10 cellular contexts compared by ENCODE assay signal in the genomic region with DNA sequence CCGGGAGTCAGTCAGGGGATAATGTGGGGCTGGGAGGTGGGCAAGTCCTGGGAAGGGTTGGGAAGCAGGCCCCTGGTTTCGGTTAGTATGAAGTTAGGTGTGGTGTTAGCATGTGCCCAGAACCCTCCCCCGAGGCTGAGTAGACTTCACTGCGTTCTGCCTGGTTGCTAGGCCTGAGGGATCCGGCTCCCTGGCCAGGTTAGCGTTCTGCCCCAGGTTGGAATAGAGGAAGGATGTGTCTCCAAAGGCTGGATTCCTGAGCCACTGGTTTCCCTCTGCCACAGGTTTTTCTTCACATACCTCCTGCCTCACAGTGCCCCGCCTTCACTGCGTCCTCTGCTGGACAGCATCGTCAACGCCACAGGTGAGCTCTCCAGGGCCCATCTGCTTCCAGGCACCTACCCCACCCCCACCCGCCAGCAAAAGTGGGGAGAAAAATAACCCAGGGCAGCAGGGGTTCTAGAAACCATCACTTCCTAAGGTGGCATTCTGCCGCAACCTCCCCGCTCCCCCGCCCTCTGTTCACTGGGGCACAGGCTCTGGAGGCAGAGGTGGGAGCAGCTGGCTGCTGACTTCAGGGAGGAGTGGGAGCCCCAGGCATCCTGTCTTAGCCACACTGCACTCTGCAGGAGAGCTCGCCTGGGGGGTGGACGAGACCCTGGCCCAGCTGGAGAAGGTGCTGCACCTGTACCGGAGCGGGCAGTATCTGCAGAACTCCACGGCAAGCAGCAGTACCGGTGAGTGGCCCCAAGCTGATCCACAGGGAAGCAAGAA. TPM values are rescaled to one million over a fixed set of nuclear protein-coding genes. Genes with fewer than 3 reads are reported as not detected.
DNase-seq lines count a peak whose midpoint lies in the region; TF ChIP-seq lines count a peak whose summit lies in the region.
"Had no signal": no experiment of that assay in that cellular context is flagged by ENCODE, and none has a peak within 500 bp of the region (broad histone marks: within the 10 kb centered on the region; RNA-seq: fewer than 3 reads in every experiment).

No MANE protein-coding gene starts in this region.

- H3K36me3 ChIP-seq in OCI-LY3 (replicated peaks; ENCODE audit: low read depth, low read length), result no peaks in the 10 kb centered on the region
- H3K36me3 ChIP-seq in prostate gland, result no peaks in the 10 kb centered on the region

- TF ChIP-seq CTCF in C4-2B (conservative IDR thresholded peaks at IDR 0.05) (no peak), OCI-LY3 (IDR thresholded peaks at IDR 0.05; ENCODE audit: low read depth, low read length) (peak; percentile 26; the same call in 1 of the 2 replicates), glutamatergic neuron (IDR thresholded peaks at IDR 0.05; ENCODE audit: partially characterized antibody, unreplicated experiment) (no peak), prostate gland (IDR thresholded peaks at IDR 0.05) (no peak)

- H3K4me2 ChIP-seq in OCI-LY3 (ENCODE audit: low read length), result no peak overlapping the region

- peak overlapping the region; percentile 99 for H3K4me3 Mint-ChIP-seq in glutamatergic neuron (ENCODE audit: unreplicated experiment)

- no peak overlapping the region for H3K9ac ChIP-seq in OCI-LY3 (ENCODE audit: low read length)

- H3K27ac Mint-ChIP-seq in glutamatergic neuron (ENCODE audit: unreplicated experiment), result peak overlapping the region; percentile 77

- H3K9me3 Mint-ChIP-seq in glutamatergic neuron (ENCODE audit: unreplicated experiment), result peaks cover 43% of the 10 kb centered on the region

- H3K79me2 ChIP-seq in OCI-LY3 (ENCODE audit: low read length), result no peaks in the 10 kb centered on the region

- no peaks in the 10 kb centered on the region for H3K9me3 ChIP-seq in OCI-LY3 (ENCODE audit: insufficient read depth, low read length)
- no peaks in the 10 kb centered on the region for H3K9me3 ChIP-seq in prostate gland

- DNase-seq in glutamatergic neuron (no peak), prostate gland (ENCODE audit: low spot score) (no peak), COLO829 (ENCODE audit: low spot score) (no peak), T1000 (lab: John Stamatoyannopoulos, UW) (no peak), T-helper 1 cell (no peak), GM19238 (ENCODE audit: insufficient read length, low spot score) (no peak)
- DNase-seq: activated effector memory CD4-positive, alpha-beta T cell treated with Interleukin-2 at 50 U/mL for 16 hours had no signal

- no peak overlapping the region for H2AFZ ChIP-seq in OCI-LY3 (ENCODE audit: low read depth, low read length)

- no peak for TF ChIP-seq POLR2A in prostate gland (IDR thresholded peaks at IDR 0.05)

- H3K27ac ChIP-seq in C4-2B (peak overlapping the region; percentile 33; the same call in 1 of the 2 replicates), OCI-LY3 (ENCODE audit: low read length) (no peak overlapping the region), prostate gland (peak overlapping the region; percentile 60 to 69)

- H4K20me1 ChIP-seq in OCI-LY3 (ENCODE audit: insufficient read depth, low read length), result no peaks in the 10 kb centered on the region

- peaks cover 15% of the 10 kb centered on the region for H3K27me3 Mint-ChIP-seq in glutamatergic neuron (ENCODE audit: unreplicated experiment)

- 86% methylated on average over 19 of the region's 20 CpGs for WGBS in prostate gland

- peaks cover 10% of the 10 kb centered on the region for H3K36me3 Mint-ChIP-seq in glutamatergic neuron (ENCODE audit: unreplicated experiment)

- H3K4me1 Mint-ChIP-seq in glutamatergic neuron (ENCODE audit: low read depth, unreplicated experiment), result peaks cover 43% of the 10 kb centered on the region

- intact Hi-C loops in prostate gland (cut with DNase I), result no loop called here

- no peak overlapping the region for H3K4me3 ChIP-seq in OCI-LY3 (ENCODE audit: low read length)
- no peak overlapping the region for H3K4me3 ChIP-seq in prostate gland

- H3K27me3 ChIP-seq in OCI-LY3 (ENCODE audit: low read depth, low read length) (peaks cover 20% of the 10 kb centered on the region), prostate gland (replicated peaks; ENCODE audit: insufficient read depth) (no peaks in the 10 kb centered on the region)

- H3K4me1 ChIP-seq in OCI-LY3 (ENCODE audit: low read length) (no peaks in the 10 kb centered on the region), prostate gland (replicated peaks) (peaks cover 9% of the 10 kb centered on the region)

RNA-seq across cellular contexts. Expression of gene PKDCC, which starts 7.0 kb away (rescaled TPM):
- total RNA-seq in glutamatergic neuron (ENCODE audit: unreplicated experiment), result 959 TPM
- total RNA-seq in prostate gland, result 10 to 100 TPM; 11.1 to 61.4 TPM
- total RNA-seq: mononuclear cell had no signal

Comparison
In these comparisons a context has a peak if more than half of its experiments do, and no peak if none do; other contexts are left out.
1. RNA of gene PKDCC, which starts 7.0 kb away (total RNA-seq): 959 TPM in glutamatergic neuron (single experiment); 11.1 to 61.4 TPM in prostate gland; every median in the first group is over 10 times any median in the second.